ENCODE assay signal across 13 cellular contexts in the genomic region with DNA sequence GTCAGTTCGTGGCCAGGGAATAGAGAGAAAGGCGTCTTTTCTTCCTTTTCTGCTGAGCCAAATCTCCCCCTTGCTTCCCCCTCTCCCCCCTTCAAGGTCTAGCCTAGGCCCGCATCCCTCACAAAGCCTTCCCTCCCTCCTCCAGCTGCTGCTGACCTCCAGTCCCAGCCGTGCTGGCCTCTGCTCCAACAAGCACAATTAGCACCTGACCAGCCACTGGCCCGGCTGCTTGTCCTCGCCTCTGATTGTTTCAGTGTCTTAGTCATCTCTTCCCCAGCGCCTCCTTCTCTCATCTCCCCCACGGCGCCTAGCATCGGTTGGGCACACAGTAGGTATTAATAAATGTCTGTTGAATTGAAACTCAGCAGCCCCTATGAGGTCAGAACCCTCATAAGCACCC. TPM values are rescaled to one million over a fixed set of nuclear protein-coding genes. Genes with fewer than 3 reads are reported as not detected.
DNase-seq lines count a peak whose midpoint lies in the region; ATAC-seq and TF ChIP-seq lines count a peak whose summit lies in the region.
"Had no signal": no experiment of that assay in that cellular context is flagged by ENCODE, and none has a peak within 500 bp of the region (broad histone marks: within the 10 kb centered on the region; RNA-seq: fewer than 3 reads in every experiment).

No MANE protein-coding gene starts in this region.

- H3K36me3 ChIP-seq in uterus, result no peaks in the 10 kb centered on the region
- H3K36me3 ChIP-seq: MG63 had no signal

- H3K4me1 ChIP-seq in uterus, result no peaks in the 10 kb centered on the region

- H3K27me3 Mint-ChIP-seq in activated naive CD4-positive, alpha-beta T cell treated with anti-CD3 and anti-CD28 coated beads, Interleukin-2, amount 50 U/mL, for 24 hours, result no peaks in the 10 kb centered on the region
- no peaks in the 10 kb centered on the region for H3K27me3 Mint-ChIP-seq in naive thymus-derived CD8-positive, alpha-beta T cell

- TF ChIP-seq POLR2A in uterus (IDR thresholded peaks at IDR 0.05), result no peak

- no peak overlapping the region for H3K27ac Mint-ChIP-seq in activated naive CD4-positive, alpha-beta T cell treated with anti-CD3 and anti-CD28 coated beads, Interleukin-2, amount 50 U/mL, for 24 hours
- H3K27ac Mint-ChIP-seq in naive thymus-derived CD8-positive, alpha-beta T cell, result peak overlapping the region in 6 of 10 donors; percentile 25 to 69 (median 46)

- H3K4me1 Mint-ChIP-seq in activated naive CD4-positive, alpha-beta T cell treated with anti-CD3 and anti-CD28 coated beads, Interleukin-2, amount 50 U/mL, for 24 hours, result peaks cover 64% of the 10 kb centered on the region
- H3K4me1 Mint-ChIP-seq in naive thymus-derived CD8-positive, alpha-beta T cell, result peaks cover 17 to 64% (median 57%) of the 10 kb centered on the region in 4 donors

- H3K36me3 Mint-ChIP-seq in activated naive CD4-positive, alpha-beta T cell treated with anti-CD3 and anti-CD28 coated beads, Interleukin-2, amount 50 U/mL, for 24 hours, result no peaks in the 10 kb centered on the region
- peaks cover 0 to 15% (median 0%) of the 10 kb centered on the region in 3 donors for H3K36me3 Mint-ChIP-seq in naive thymus-derived CD8-positive, alpha-beta T cell

- H3K4me3 Mint-ChIP-seq in activated naive CD4-positive, alpha-beta T cell treated with anti-CD3 and anti-CD28 coated beads, Interleukin-2, amount 50 U/mL, for 24 hours, result peak overlapping the region; percentile 11
- H3K4me3 Mint-ChIP-seq in naive thymus-derived CD8-positive, alpha-beta T cell, result peak overlapping the region in 3 of 10 donors; percentile 4 to 36 (median 19)

- H3K27ac ChIP-seq in uterus, result peak overlapping the region; percentile 50 to 61

- no peaks in the 10 kb centered on the region for H3K27me3 ChIP-seq in uterus
- H3K27me3 ChIP-seq: MG63 had no signal

- H3K9me3 ChIP-seq in uterus, result no peaks in the 10 kb centered on the region
- H3K9me3 ChIP-seq: MG63 had no signal

- intact Hi-C loops in uterus (cut with DNase I; ENCODE audit: low total_unique reads), result no loop called here

- no peaks in the 10 kb centered on the region for H3K9me3 Mint-ChIP-seq in activated naive CD4-positive, alpha-beta T cell treated with anti-CD3 and anti-CD28 coated beads, Interleukin-2, amount 50 U/mL, for 24 hours
- no peaks in the 10 kb centered on the region for H3K9me3 Mint-ChIP-seq in naive thymus-derived CD8-positive, alpha-beta T cell

- no peak overlapping the region for H3K4me3 ChIP-seq in uterus
- H3K4me3 ChIP-seq: MG63 had no signal

- no peak for TF ChIP-seq CTCF in uterus (IDR thresholded peaks at IDR 0.05)

- POLR2A ChIA-PET in naive thymus-derived CD8-positive, alpha-beta T cell (lab: Charles Lee), result no interaction called here

- ATAC-seq in naive thymus-derived CD8-positive, alpha-beta T cell, result no peak
- ATAC-seq: PC-3 had no signal

- DNase-seq in activated naive CD4-positive, alpha-beta T cell treated with Interleukin-2 at 50 U/mL for 16 hours, result no peak
- peak; percentile 38 for DNase-seq in amniotic epithelial cell (ENCODE audit: low read depth)
- DNase-seq in naive thymus-derived CD8-positive, alpha-beta T cell, result no peak
- no peak for DNase-seq in uterus
- no peak for DNase-seq in GDM1 (lab: John Stamatoyannopoulos, UW)
- DNase-seq in effector CD4-positive, alpha-beta T cell, result no peak
- no peak for DNase-seq in SW480 (ENCODE audit: low spot score)
- DNase-seq: cortex of kidney, DND-41, MG63, PC-3, small intestine had no signal

RNA-seq across cellular contexts. Expression of a gene that starts 4.2 kb away (rescaled TPM):
- total RNA-seq in naive thymus-derived CD8-positive, alpha-beta T cell, result 10 to 100 TPM; 17.9 to 18.2 TPM
- polyA plus RNA-seq in naive thymus-derived CD8-positive, alpha-beta T cell, result 10 to 100 TPM in 1 of 3 donors, 1 to 10 TPM in 2; 7.7 to 10.9 (median 9.2) TPM
- total RNA-seq in uterus, result 10 to 100 TPM in 2 of 4 donors, 1 to 10 TPM in 2; 4.6 to 22.3 (median 11.8) TPM

RNA-seq across cellular contexts. Expression of a gene that starts 59.6 kb away (rescaled TPM):
- total RNA-seq in naive thymus-derived CD8-positive, alpha-beta T cell, result 10 to 100 TPM; 25.1 to 26.3 TPM
- 10 to 100 TPM; 27.8 to 36.9 (median 32.8) TPM for polyA plus RNA-seq in naive thymus-derived CD8-positive, alpha-beta T cell
- 10 to 100 TPM in 3 of 4 donors, 1 to 10 TPM in 1; 7.7 to 21.2 (median 19.1) TPM for total RNA-seq in uterus
